Comparison of ENCODE assay signal across 8 cellular contexts in the genomic region with DNA sequence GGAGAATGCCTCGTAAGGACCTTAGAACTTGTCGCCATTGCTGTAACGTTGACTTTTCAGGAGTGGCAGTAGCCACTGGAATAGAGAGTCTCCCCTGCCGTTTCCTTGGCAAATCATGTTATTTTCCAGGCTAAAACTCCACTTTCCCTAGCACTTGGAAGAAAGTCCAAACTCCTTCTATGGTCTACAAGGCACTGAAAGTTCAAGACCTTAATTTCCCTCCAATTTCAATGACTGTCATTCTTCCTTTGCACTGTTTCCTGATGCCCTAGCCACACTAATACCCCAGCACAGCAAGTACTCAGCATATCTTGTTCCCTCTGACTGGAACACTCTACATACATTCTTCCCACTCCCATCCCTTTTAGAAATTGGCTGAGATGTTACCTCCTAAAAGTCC. TPM values are rescaled to one million over a fixed set of nuclear protein-coding genes. Genes with fewer than 3 reads are reported as not detected.
DNase-seq lines count a peak whose midpoint lies in the region; ATAC-seq and TF ChIP-seq lines count a peak whose summit lies in the region.

No MANE protein-coding gene starts in this region.

- CTCF ChIA-PET in activated B cell treated with CpG ODN at 0.5 μM for 24 hours (lab: Charles Lee): interaction anchor here (0.7 to 3.5 kb wide), 4 partner anchors 22 to 113 kb away, joined by 3 to 17 read pairs (median 6); no protein-coding TSS in a partner anchor

- H3K27ac Mint-ChIP-seq in GM23338: no peak overlapping the region
- peak overlapping the region; percentile 98 for H3K27ac Mint-ChIP-seq in activated B cell treated with CpG ODN at 0.5 μM for 24 hours

- no peaks in the 10 kb centered on the region for H3K9me3 Mint-ChIP-seq in GM23338
- H3K9me3 Mint-ChIP-seq in activated B cell treated with CpG ODN at 0.5 μM for 24 hours: no peaks in the 10 kb centered on the region

- no peak for DNase-seq in GM23338 (ENCODE audit: low spot score)
- no peak for DNase-seq in activated B cell treated with CpG ODN at 0.5 μM for 24 hours
- no peak for DNase-seq in left ventricle myocardium inferior
- DNase-seq in effector CD4-positive, alpha-beta T cell: no peak
- no peak for DNase-seq in SKM-1 (lab: John Stamatoyannopoulos, UW; ENCODE audit: unreplicated experiment)
- no peak for DNase-seq in activated effector memory CD4-positive, alpha-beta T cell treated with anti-CD3 and anti-CD28 coated beads, Interleukin-2, amount 50 U/mL, for 16 hours

- no peaks in the 10 kb centered on the region for H3F3A ChIP-seq in GM23338 (replicated peaks; ENCODE audit: low read depth)

- H3K9me2 ChIP-seq in GM23338 (ENCODE audit: insufficient read depth): no peaks in the 10 kb centered on the region

- H2AFZ ChIP-seq in GM23338: peak overlapping the region; percentile 70; the same call in 1 of the 2 replicates

- H3K9me3 ChIP-seq in left ventricle myocardium inferior (replicated peaks) (no peaks in the 10 kb centered on the region), skeletal muscle tissue (ENCODE audit: control insufficient read depth in 3 of 3, low read length in 3 of 3) (no peaks in the 10 kb centered on the region)

- H3K4me1 ChIP-seq in GM23338 (ENCODE audit: insufficient read depth) (peaks cover 23% of the 10 kb centered on the region), left ventricle myocardium inferior (peaks cover 48% of the 10 kb centered on the region), skeletal muscle tissue (ENCODE audit: control insufficient read depth in 3 of 3, insufficient read depth in 3 of 3, low read length in 3 of 3) (peaks cover 10 to 23% (median 17%) of the 10 kb centered on the region in 3 donors)

- intact Hi-C loops in activated B cell treated with CpG ODN at 0.5 μM for 24 hours (cut with micrococcal nuclease) (loop anchor here (10.0 kb wide), 1 partner anchor 684 kb away; no protein-coding TSS in a partner anchor), left ventricle myocardium inferior (cut with micrococcal nuclease) (no loop called here)

- H3K36me3 ChIP-seq in GM23338 (ENCODE audit: insufficient read depth) (no peaks in the 10 kb centered on the region), left ventricle myocardium inferior (no peaks in the 10 kb centered on the region), skeletal muscle tissue (ENCODE audit: control insufficient read depth in 3 of 3, insufficient read depth in 3 of 3, low read length in 3 of 3) (no peaks in the 10 kb centered on the region)

- H3K4me1 Mint-ChIP-seq in GM23338: peaks cover 23% of the 10 kb centered on the region
- H3K4me1 Mint-ChIP-seq in activated B cell treated with CpG ODN at 0.5 μM for 24 hours: peaks cover 35% of the 10 kb centered on the region

- H3K4me2 ChIP-seq in GM23338: peak overlapping the region; percentile 73

- no peak overlapping the region for H3K9ac ChIP-seq in skeletal muscle tissue (ENCODE audit: low read depth in 1 of 3, low read length in 3 of 3)

- H3K4me3 Mint-ChIP-seq in GM23338: peak overlapping the region; percentile 98
- H3K4me3 Mint-ChIP-seq in activated B cell treated with CpG ODN at 0.5 μM for 24 hours: peak overlapping the region; percentile 95

- H4K20me1 ChIP-seq in GM23338 (replicated peaks; ENCODE audit: insufficient read depth): peaks cover 18% of the 10 kb centered on the region

- ATAC-seq in GM23338 (no peak), activated B cell treated with CpG ODN at 0.5 μM for 24 hours (ENCODE audit: low read depth) (no peak), HG02642 (IDR thresholded peaks at IDR 0.05; ENCODE audit: poor library complexity, unreplicated experiment) (no peak)

- peak overlapping the region; percentile 57 for H3K4me3 ChIP-seq in GM23338
- H3K4me3 ChIP-seq in left ventricle myocardium inferior: peak overlapping the region; percentile 78
- peak overlapping the region; percentile 95 to 99 (median 98) for H3K4me3 ChIP-seq in skeletal muscle tissue (ENCODE audit: low read length in 3 of 3)

- POLR2A ChIA-PET in activated B cell treated with CpG ODN at 0.5 μM for 24 hours (lab: Charles Lee): interaction anchor here (1.0 to 2.1 kb wide), 4 partner anchors 22 to 1137 kb away, joined by 4 to 14 read pairs (median 6); partner anchors contain the start of genes HBS1L and RPS12

- H3K27me3 ChIP-seq in GM23338 (ENCODE audit: insufficient read depth) (no peaks in the 10 kb centered on the region), left ventricle myocardium inferior (ENCODE audit: low read depth) (no peaks in the 10 kb centered on the region), skeletal muscle tissue (ENCODE audit: control insufficient read depth in 3 of 3, insufficient read depth in 3 of 3, low read length in 3 of 3) (no peaks in the 10 kb centered on the region)

- TF ChIP-seq CTCF in GM23338 (conservative IDR thresholded peaks at IDR 0.05; ENCODE audit: low read depth in 2 of 2): no peak
- no peak for TF ChIP-seq CTCF in activated B cell treated with CpG ODN at 0.5 μM for 24 hours (IDR thresholded peaks at IDR 0.05)
- no peak for TF ChIP-seq CTCF in left ventricle myocardium inferior (IDR thresholded peaks at IDR 0.05; ENCODE audit: borderline replicate concordance)

- H3K27me3 Mint-ChIP-seq in GM23338 (ENCODE audit: insufficient read depth, low read depth, poor library complexity) (peaks cover 9% of the 10 kb centered on the region), activated B cell treated with CpG ODN at 0.5 μM for 24 hours (peaks cover under 1% of the 10 kb centered on the region)

- H3K27ac ChIP-seq in GM23338 (ENCODE audit: low read depth): no peak overlapping the region
- peak overlapping the region; percentile 95 for H3K27ac ChIP-seq in left ventricle myocardium inferior (replicated peaks)
- H3K27ac ChIP-seq in skeletal muscle tissue (ENCODE audit: low read depth, low read length): peak overlapping the region; percentile 78

- peaks cover 28% of the 10 kb centered on the region for H3K79me2 ChIP-seq in GM23338 (replicated peaks; ENCODE audit: insufficient read depth)

- H3K36me3 Mint-ChIP-seq in GM23338 (ENCODE audit: low read depth) (no peaks in the 10 kb centered on the region), activated B cell treated with CpG ODN at 0.5 μM for 24 hours (ENCODE audit: low read depth) (peaks cover 12% of the 10 kb centered on the region)

TF ChIP-seq in GM23338, 12 proteins besides CTCF, POLR2A, EP300 and RAD21:
- TF ChIP-seq NANOG (IDR thresholded peaks at IDR 0.05; ENCODE audit: borderline replicate concordance): no peak

RNA-seq across cellular contexts. Expression of gene TBPL1, which starts 1.8 kb away (rescaled TPM):
- 72.9 and 94.9 TPM in 2 replicates for total RNA-seq in GM23338 (2014; rRNA removed; shearing (Covaris generic))
- 139 and 144 TPM in 2 replicates for polyA plus RNA-seq in GM23338 (2016; fragmentation: Nextera tagmentation; extraction: Ambion mirVana)
- total RNA-seq in activated B cell treated with CpG ODN at 0.5 μM for 24 hours (33.0 and 35.7 TPM in 2 replicates), left ventricle myocardium inferior (13.4 TPM), skeletal muscle tissue (7.8 TPM)
